Comparison of ENCODE assay signal across 30 cellular contexts in genomic region chr18:3907955-3908354, GRCh38.
"Had no signal": no experiment of that assay in that cellular context is flagged by ENCODE, and none has a peak within 500 bp of the region (broad histone marks: within the 10 kb centered on the region; RNA-seq: fewer than 3 reads in every experiment).

No MANE protein-coding gene starts in this region.

- H3K4me3 ChIP-seq: adrenal gland, body of pancreas, colonic mucosa, esophagus squamous epithelium, gastroesophageal sphincter had no signal

- H3K36me3 ChIP-seq: adrenal gland, colonic mucosa, esophagus squamous epithelium, gastroesophageal sphincter, WERI-Rb-1 had no signal

- H3K27ac ChIP-seq: adrenal gland, body of pancreas, colonic mucosa, epithelial cell of prostate, esophagus squamous epithelium, gastroesophageal sphincter, WERI-Rb-1 had no signal

- H3K4me1 ChIP-seq: adrenal gland, body of pancreas, colonic mucosa, esophagus squamous epithelium, gastroesophageal sphincter had no signal

- H3K9me3 ChIP-seq: adrenal gland, body of pancreas, colonic mucosa, esophagus squamous epithelium, gastroesophageal sphincter had no signal

- DNase-seq: activated B cell treated with CpG ODN at 0.5 μM for 24 hours; activated CD4-positive, alpha-beta T cell treated with anti-CD3 and anti-CD28 coated beads for 48 hours; activated CD4-positive, alpha-beta T cell treated with anti-CD3 and anti-CD28 coated beads, Interleukin-2, amount 50 U/mL, for 1 hour; activated CD4-positive, alpha-beta T cell treated with anti-CD3 and anti-CD28 coated beads, Interleukin-2, amount 50 U/mL, for 48 hours; activated CD8-positive, alpha-beta memory T cell treated with anti-CD3 and anti-CD28 coated beads for 24 hours; activated CD8-positive, alpha-beta T cell treated with anti-CD3 and anti-CD28 coated beads for 36 hours; activated effector memory CD4-positive, alpha-beta T cell treated with anti-CD3 and anti-CD28 coated beads, Interleukin-2, amount 50 U/mL, for 16 hours; activated naive CD4-positive, alpha-beta T cell treated with anti-CD3 and anti-CD28 coated beads for 36 hours; activated naive CD8-positive, alpha-beta T cell treated with anti-CD3 and anti-CD28 coated beads for 36 hours; activated naive CD8-positive, alpha-beta T cell treated with anti-CD3 and anti-CD28 coated beads, Interleukin-2, amount 50 U/mL, for 24 hours; activated T-cell treated with anti-CD3 and anti-CD28 coated beads, Interleukin-2, amount 50 U/mL, for 1 hour; activated T-cell treated with anti-CD3 and anti-CD28 coated beads, Interleukin-2, amount 50 U/mL, for 48 hours; adrenal gland; amygdala; aorta; body of pancreas; central memory CD4-positive, alpha-beta T cell; colonic mucosa; effector CD8-positive, alpha-beta T cell; esophagus squamous epithelium; foreskin melanocyte; T-helper 1 cell; T-helper 17 cell; T1000; WERI-Rb-1 had no signal

- ATAC-seq: activated CD4-positive, CD25-positive, alpha-beta regulatory T cell treated with anti-CD3 and anti-CD28 coated beads, Interleukin-2, amount 50 U/mL, for 24 hours; activated CD8-positive, alpha-beta T cell treated with anti-CD3 and anti-CD28 coated beads for 36 hours; activated naive CD8-positive, alpha-beta T cell treated with anti-CD3 and anti-CD28 coated beads, Interleukin-2, amount 50 U/mL, for 24 hours; body of pancreas; gastroesophageal sphincter; T-helper 17 cell had no signal

- FAIRE-seq: endometrium, endothelial cell of umbilical vein had no signal

- H3K27me3 ChIP-seq: adrenal gland, body of pancreas, colonic mucosa, esophagus squamous epithelium, gastroesophageal sphincter had no signal
